ENCODE assay signal across 1 cellular context in the genomic region with DNA sequence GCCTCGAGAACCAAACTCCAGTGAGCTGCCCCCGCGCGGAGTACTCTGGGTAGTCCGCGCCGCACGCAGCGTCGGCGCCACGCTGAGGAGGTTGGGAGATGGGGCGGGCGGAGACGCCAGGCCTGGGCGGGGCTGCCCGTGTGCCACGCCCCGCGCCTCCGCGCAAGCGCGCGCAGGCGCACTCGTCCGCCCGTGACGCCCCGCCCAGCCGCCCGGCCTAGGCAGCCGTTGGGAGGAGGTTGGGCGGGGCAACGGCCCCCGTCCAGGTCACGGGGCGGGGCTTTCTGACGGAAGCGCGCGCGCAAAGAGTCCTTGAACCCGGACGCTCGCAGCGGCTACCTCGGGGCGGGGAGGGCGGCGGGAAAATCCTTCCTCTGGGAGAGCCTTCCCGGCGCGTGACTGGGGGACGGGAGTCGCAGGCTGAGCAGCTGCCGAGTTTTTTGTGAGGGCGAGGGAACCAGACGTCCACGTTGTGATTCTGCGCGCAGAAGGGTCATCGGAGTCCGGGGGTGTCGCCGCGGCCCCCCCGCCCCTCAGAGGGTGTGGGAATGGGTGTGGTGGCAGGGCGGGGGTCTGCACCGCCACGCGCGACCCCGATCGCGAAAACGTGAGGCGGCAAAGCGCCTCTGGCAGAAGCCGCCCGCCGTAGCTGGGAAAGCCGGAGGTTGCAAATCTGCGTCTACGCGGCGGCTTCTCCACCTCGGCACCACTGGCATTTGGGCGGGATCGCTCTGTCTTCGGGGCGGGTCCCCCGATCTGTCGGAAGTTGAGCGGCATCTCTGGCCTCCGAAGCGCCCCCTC.
TF ChIP-seq lines count a peak whose summit lies in the region.

A gene with protein sequence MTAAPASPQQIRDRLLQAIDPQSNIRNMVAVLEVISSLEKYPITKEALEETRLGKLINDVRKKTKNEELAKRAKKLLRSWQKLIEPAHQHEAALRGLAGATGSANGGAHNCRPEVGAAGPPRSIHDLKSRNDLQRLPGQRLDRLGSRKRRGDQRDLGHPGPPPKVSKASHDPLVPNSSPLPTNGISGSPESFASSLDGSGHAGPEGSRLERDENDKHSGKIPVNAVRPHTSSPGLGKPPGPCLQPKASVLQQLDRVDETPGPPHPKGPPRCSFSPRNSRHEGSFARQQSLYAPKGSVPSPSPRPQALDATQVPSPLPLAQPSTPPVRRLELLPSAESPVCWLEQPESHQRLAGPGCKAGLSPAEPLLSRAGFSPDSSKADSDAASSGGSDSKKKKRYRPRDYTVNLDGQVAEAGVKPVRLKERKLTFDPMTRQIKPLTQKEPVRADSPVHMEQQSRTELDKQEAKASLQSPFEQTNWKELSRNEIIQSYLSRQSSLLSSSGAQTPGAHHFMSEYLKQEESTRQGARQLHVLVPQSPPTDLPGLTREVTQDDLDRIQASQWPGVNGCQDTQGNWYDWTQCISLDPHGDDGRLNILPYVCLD (minus strand): TSS at position 22 of the 801 bp plus-strand sequence. CDS start 261 bp downstream, outside the sequence.

TF ChIP-seq in SK-N-SH, 30 proteins besides CTCF, POLR2A, EP300 and RAD21 (continued from another document):
- TF ChIP-seq, protein P1, sequence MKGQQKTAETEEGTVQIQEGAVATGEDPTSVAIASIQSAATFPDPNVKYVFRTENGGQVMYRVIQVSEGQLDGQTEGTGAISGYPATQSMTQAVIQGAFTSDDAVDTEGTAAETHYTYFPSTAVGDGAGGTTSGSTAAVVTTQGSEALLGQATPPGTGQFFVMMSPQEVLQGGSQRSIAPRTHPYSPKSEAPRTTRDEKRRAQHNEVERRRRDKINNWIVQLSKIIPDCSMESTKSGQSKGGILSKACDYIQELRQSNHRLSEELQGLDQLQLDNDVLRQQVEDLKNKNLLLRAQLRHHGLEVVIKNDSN (IDR thresholded peaks at IDR 0.05; ENCODE audit: borderline replicate concordance, low read depth): peak; percentile 51; the same call in 1 of the 2 replicates
- TF ChIP-seq RXRA (IDR thresholded peaks at IDR 0.05; ENCODE audit: borderline replicate concordance, low read depth) (peak; percentile 41; the same call in 1 of the 2 replicates), MXI1 (IDR thresholded peaks at IDR 0.05; ENCODE audit: low read depth, low read length) (peak; percentile 68), RFX5 (IDR thresholded peaks at IDR 0.05; ENCODE audit: low read length) (no peak), SIN3A (IDR thresholded peaks at IDR 0.05; ENCODE audit: borderline replicate concordance, low read depth, low read length) (peak; percentile 27; the same call in 1 of the 2 replicates), NRF1 (IDR thresholded peaks at IDR 0.05; ENCODE audit: low read depth, low read length) (peak; percentile 90), GABPA (IDR thresholded peaks at IDR 0.05; ENCODE audit: low read depth) (peak; percentile 33; the same call in 1 of the 2 replicates)
- TF ChIP-seq, protein P2, sequence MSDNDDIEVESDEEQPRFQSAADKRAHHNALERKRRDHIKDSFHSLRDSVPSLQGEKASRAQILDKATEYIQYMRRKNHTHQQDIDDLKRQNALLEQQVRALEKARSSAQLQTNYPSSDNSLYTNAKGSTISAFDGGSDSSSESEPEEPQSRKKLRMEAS (IDR thresholded peaks at IDR 0.05; ENCODE audit: low read depth): peak; percentile 72
- TF ChIP-seq, protein P3, sequence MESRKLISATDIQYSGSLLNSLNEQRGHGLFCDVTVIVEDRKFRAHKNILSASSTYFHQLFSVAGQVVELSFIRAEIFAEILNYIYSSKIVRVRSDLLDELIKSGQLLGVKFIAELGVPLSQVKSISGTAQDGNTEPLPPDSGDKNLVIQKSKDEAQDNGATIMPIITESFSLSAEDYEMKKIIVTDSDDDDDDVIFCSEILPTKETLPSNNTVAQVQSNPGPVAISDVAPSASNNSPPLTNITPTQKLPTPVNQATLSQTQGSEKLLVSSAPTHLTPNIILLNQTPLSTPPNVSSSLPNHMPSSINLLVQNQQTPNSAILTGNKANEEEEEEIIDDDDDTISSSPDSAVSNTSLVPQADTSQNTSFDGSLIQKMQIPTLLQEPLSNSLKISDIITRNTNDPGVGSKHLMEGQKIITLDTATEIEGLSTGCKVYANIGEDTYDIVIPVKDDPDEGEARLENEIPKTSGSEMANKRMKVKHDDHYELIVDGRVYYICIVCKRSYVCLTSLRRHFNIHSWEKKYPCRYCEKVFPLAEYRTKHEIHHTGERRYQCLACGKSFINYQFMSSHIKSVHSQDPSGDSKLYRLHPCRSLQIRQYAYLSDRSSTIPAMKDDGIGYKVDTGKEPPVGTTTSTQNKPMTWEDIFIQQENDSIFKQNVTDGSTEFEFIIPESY (IDR thresholded peaks at IDR 0.05; ENCODE audit: borderline replicate concordance, low read depth): no peak
TF ChIP-seq in SK-N-SH: peak in this region for 10.
